Comparison of ENCODE assay signal across 16 cellular contexts in the genomic region with DNA sequence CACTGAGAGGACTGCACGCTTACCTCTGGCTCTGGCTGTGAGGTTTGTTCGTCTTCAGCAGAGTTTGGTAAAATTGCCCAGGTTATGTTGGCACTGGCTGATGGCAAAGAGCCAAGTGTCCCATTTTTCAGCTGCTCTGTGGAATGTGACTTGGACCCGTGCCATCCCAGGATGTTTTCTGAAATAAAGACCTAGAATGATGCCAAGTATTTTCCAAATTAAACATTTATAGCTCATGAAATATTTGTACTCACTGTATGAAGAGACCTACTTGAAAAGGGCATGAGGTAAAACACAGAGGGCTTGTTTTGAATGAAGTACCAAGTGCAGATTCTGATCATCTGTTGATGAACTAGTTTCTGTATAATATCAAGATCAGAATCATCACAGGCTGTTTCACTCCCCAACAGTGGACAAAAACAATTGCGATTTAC.
A peak's percentile ranks its signal among the peaks of the same experiment; 100 is the strongest.
DNase-seq lines count a peak whose midpoint lies in the region; ATAC-seq and TF ChIP-seq lines count a peak whose summit lies in the region.
"Had no signal": no experiment of that assay in that cellular context is flagged by ENCODE, and none has a peak within 500 bp of the region (broad histone marks: within the 10 kb centered on the region; RNA-seq: fewer than 3 reads in every experiment).

No MANE protein-coding gene starts in this region.

- peaks cover 7% of the 10 kb centered on the region for H3K36me3 Mint-ChIP-seq in mesothelial cell of epicardium
- H3K36me3 Mint-ChIP-seq: immature natural killer cell had no signal

- H3K4me3 ChIP-seq in body of pancreas, result no peak overlapping the region
- H3K4me3 ChIP-seq: mucosa of descending colon, SJSA1, transverse colon had no signal

- H3K27ac ChIP-seq in body of pancreas, result no peak overlapping the region
- H3K27ac ChIP-seq: foreskin keratinocyte, SJSA1, transverse colon had no signal

- peak overlapping the region; percentile 39 for H3K27ac Mint-ChIP-seq in mesothelial cell of epicardium
- H3K27ac Mint-ChIP-seq: effector memory CD8-positive, alpha-beta T cell; immature natural killer cell had no signal

- DNase-seq in G401 (ENCODE audit: low spot score), result peak; percentile 84
- peak; percentile 13 for DNase-seq in NCI-H2171 (lab: John Stamatoyannopoulos, UW)
- DNase-seq in body of pancreas, result peak; percentile 69 to 86 (median 76)
- peak in 1 of 2 experiments; percentile 66 for DNase-seq in mesothelial cell of epicardium (ENCODE audit: low spot score in 2 of 2, unreplicated experiment in 2 of 2)
- DNase-seq in medulla oblongata (ENCODE audit: extremely low spot score), result no peak
- DNase-seq in Kasumi-1 (lab: John Stamatoyannopoulos, UW), result no peak
- DNase-seq: activated gamma-delta T cell treated with Interleukin-2 at 50 U/mL for 16 hours; effector memory CD8-positive, alpha-beta T cell; immature natural killer cell; mucosa of descending colon; NCI-H82; transverse colon had no signal

- H3K4me3 Mint-ChIP-seq in mesothelial cell of epicardium, result peak overlapping the region; percentile 14
- H3K4me3 Mint-ChIP-seq: effector memory CD8-positive, alpha-beta T cell; immature natural killer cell had no signal

- H3K36me3 ChIP-seq in body of pancreas (replicated peaks in 1 of 2; ENCODE audit: insufficient read depth in 1 of 2, low read depth in 2 of 2), result no peaks in the 10 kb centered on the region
- H3K36me3 ChIP-seq: SJSA1, transverse colon had no signal

- 36 to 41% methylated on average over 4 of the region's 4 CpGs for WGBS in body of pancreas, 2 donors

- ATAC-seq in body of pancreas, result peak; percentile 76
- ATAC-seq in GM21423 (IDR thresholded peaks at IDR 0.05; ENCODE audit: unreplicated experiment), result no peak
- no peak for ATAC-seq in HG02763 (IDR thresholded peaks at IDR 0.05; ENCODE audit: unreplicated experiment)
- ATAC-seq: effector memory CD8-positive, alpha-beta T cell; foreskin keratinocyte; mucosa of descending colon had no signal

- in situ Hi-C loops in G401 (cut with HindIII; ENCODE audit: low sequenced_read_pairs), result no loop called here

- peaks cover 36% of the 10 kb centered on the region for H3K4me1 Mint-ChIP-seq in mesothelial cell of epicardium
- H3K4me1 Mint-ChIP-seq: immature natural killer cell had no signal

- peaks cover 8% of the 10 kb centered on the region for H3K9me3 Mint-ChIP-seq in mesothelial cell of epicardium
- H3K9me3 Mint-ChIP-seq: effector memory CD8-positive, alpha-beta T cell; immature natural killer cell had no signal

- no peaks in the 10 kb centered on the region for H3K27me3 ChIP-seq in body of pancreas
- H3K27me3 ChIP-seq: foreskin keratinocyte, SJSA1, transverse colon had no signal

- TF ChIP-seq CTCF in body of pancreas (IDR thresholded peaks at IDR 0.05) (no peak), mesothelial cell of epicardium (IDR thresholded peaks at IDR 0.05; ENCODE audit: unreplicated experiment) (no peak)

- H3K4me1 ChIP-seq in body of pancreas, result peaks cover 10% of the 10 kb centered on the region

- TF ChIP-seq POLR2A in body of pancreas (IDR thresholded peaks at IDR 0.05), result no peak

- intact Hi-C loops in body of pancreas (cut with DNase I), result no loop called here

- H3K27me3 Mint-ChIP-seq in mesothelial cell of epicardium (ENCODE audit: low read depth), result no peaks in the 10 kb centered on the region

- no peaks in the 10 kb centered on the region for H3K9me3 ChIP-seq in body of pancreas
- H3K9me3 ChIP-seq: mucosa of descending colon, SJSA1, transverse colon had no signal

Comparison
In these comparisons a context has a peak if more than half of its experiments do, and no peak if none do; other contexts are left out.
1. DNase-seq: peak in G401 (single experiment), NCI-H2171 (single experiment) and body of pancreas (4 of 4); none in medulla oblongata (single experiment) and Kasumi-1 (0 of 2).